In the genomic region with DNA sequence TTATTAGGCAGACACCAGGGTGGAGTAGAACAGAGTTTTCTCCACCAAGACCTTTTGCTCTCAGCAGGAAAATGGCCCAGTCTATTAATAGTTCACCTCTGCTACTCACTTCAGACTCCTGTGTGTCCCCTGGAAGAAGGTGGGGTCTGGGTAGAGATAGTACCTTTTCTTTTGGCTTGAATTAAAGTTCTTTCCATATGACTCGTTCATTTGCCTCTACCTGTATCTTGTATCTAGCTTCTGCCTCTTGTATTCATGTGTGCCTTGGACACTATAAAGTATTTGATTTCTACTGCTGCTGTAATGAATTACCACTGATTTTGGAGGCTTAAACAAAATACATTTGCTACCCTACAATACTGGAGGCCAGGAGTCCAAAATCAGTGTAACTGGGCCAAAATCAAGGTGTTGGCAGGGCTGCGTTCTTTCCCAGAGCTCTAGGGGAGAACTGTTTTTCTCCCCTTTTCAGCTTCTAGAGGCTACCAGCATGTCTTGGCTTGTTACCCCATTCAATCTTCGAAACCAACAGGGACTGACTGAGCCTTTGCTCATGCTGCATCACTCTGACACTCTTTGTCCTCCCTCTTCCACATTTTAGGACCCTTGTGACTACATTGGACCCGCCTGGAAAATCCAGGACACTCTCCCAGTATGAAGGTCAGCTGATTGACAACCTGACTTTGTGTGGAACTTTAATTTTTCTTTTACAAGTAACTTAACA, we compare ENCODE assay signal across 1 cellular context.
TF ChIP-seq lines count a peak whose summit lies in the region.

No MANE protein-coding gene starts in this region.

TF ChIP-seq in IMR-90, 13 proteins besides CTCF, POLR2A, EP300 and RAD21 (continued from another document):
- no peak for TF ChIP-seq FOS (IDR thresholded peaks at IDR 0.05; ENCODE audit: low read depth, low read length)
- TF ChIP-seq RCOR1 (IDR thresholded peaks at IDR 0.05; ENCODE audit: insufficient replicate concordance, low read length) = no peak
- no peak for TF ChIP-seq NFE2L2 (IDR thresholded peaks at IDR 0.05; ENCODE audit: low read depth, low read length)
- TF ChIP-seq, protein P1, sequence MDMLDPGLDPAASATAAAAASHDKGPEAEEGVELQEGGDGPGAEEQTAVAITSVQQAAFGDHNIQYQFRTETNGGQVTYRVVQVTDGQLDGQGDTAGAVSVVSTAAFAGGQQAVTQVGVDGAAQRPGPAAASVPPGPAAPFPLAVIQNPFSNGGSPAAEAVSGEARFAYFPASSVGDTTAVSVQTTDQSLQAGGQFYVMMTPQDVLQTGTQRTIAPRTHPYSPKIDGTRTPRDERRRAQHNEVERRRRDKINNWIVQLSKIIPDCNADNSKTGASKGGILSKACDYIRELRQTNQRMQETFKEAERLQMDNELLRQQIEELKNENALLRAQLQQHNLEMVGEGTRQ (IDR thresholded peaks at IDR 0.05; ENCODE audit: low read depth, low read length) = no peak
- TF ChIP-seq, protein P2, sequence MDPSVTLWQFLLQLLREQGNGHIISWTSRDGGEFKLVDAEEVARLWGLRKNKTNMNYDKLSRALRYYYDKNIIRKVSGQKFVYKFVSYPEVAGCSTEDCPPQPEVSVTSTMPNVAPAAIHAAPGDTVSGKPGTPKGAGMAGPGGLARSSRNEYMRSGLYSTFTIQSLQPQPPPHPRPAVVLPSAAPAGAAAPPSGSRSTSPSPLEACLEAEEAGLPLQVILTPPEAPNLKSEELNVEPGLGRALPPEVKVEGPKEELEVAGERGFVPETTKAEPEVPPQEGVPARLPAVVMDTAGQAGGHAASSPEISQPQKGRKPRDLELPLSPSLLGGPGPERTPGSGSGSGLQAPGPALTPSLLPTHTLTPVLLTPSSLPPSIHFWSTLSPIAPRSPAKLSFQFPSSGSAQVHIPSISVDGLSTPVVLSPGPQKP (IDR thresholded peaks at IDR 0.05; ENCODE audit: borderline replicate concordance, low read depth, low read length) = no peak
- TF ChIP-seq MAZ (IDR thresholded peaks at IDR 0.05; ENCODE audit: borderline replicate concordance, low read depth, low read length) = no peak
- TF ChIP-seq RFX5 (IDR thresholded peaks at IDR 0.05; ENCODE audit: low read depth, low read length) = no peak
- no peak for TF ChIP-seq SMC3 (IDR thresholded peaks at IDR 0.05; ENCODE audit: low read depth, low read length)
- TF ChIP-seq MAFK (IDR thresholded peaks at IDR 0.05; ENCODE audit: low read depth, low read length) = no peak
- no peak for TF ChIP-seq MXI1 (IDR thresholded peaks at IDR 0.05; ENCODE audit: borderline replicate concordance, low read depth, low read length)
- no peak for TF ChIP-seq CHD1 (IDR thresholded peaks at IDR 0.05; ENCODE audit: low read depth, low read length)
